In genomic region chr14:68363841-68364711, GRCh38 we compare ENCODE assay signal across 8 cellular contexts.
DNase-seq lines count a peak whose midpoint lies in the region; ATAC-seq and TF ChIP-seq lines count a peak whose summit lies in the region.

No MANE protein-coding gene starts in this region.

- no peak overlapping the region for H2AFZ ChIP-seq in ACC112 (ENCODE audit: low read length, unreplicated experiment)
- no peak overlapping the region for H2AFZ ChIP-seq in neuron (ENCODE audit: low read depth, low read length)

- H3K9me3 Mint-ChIP-seq in activated CD8-positive, alpha-beta T cell treated with anti-CD3 and anti-CD28 coated beads for 36 hours: no peaks in the 10 kb centered on the region

- no peaks in the 10 kb centered on the region for H3K27me3 Mint-ChIP-seq in T-helper 17 cell
- no peaks in the 10 kb centered on the region for H3K27me3 Mint-ChIP-seq in activated CD8-positive, alpha-beta T cell treated with anti-CD3 and anti-CD28 coated beads for 36 hours

- H3K27me3 ChIP-seq in ACC112 (ENCODE audit: insufficient read depth, low read length) (no peaks in the 10 kb centered on the region), neuron (ENCODE audit: insufficient read depth, low read length) (no peaks in the 10 kb centered on the region)

- no peak for TF ChIP-seq CTCF in activated CD8-positive, alpha-beta T cell treated with anti-CD3 and anti-CD28 coated beads for 36 hours (IDR thresholded peaks at IDR 0.05)

- peak overlapping the region; percentile 82 for H3K27ac Mint-ChIP-seq in T-helper 17 cell
- no peak overlapping the region for H3K27ac Mint-ChIP-seq in activated CD8-positive, alpha-beta T cell treated with anti-CD3 and anti-CD28 coated beads for 36 hours

- POLR2A ChIA-PET in activated CD8-positive, alpha-beta T cell treated with anti-CD3 and anti-CD28 coated beads for 36 hours (lab: Charles Lee): interaction anchor here (1.0 kb wide), 1 partner anchor 429 kb away, joined by 4 read pairs; the partner anchor contains the start of gene ZFP36L1

- no peak for ATAC-seq in T-helper 17 cell
- peak; percentile 32 to 54 for ATAC-seq in left cardiac atrium
- ATAC-seq in HG02763 (IDR thresholded peaks at IDR 0.05; ENCODE audit: unreplicated experiment): no peak
- ATAC-seq in activated CD8-positive, alpha-beta T cell treated with anti-CD3 and anti-CD28 coated beads for 36 hours: no peak
- ATAC-seq in GM19351 (IDR thresholded peaks at IDR 0.05; ENCODE audit: unreplicated experiment): no peak
- ATAC-seq in HG03469 (IDR thresholded peaks at IDR 0.05; ENCODE audit: unreplicated experiment): no peak

- H3K4me1 ChIP-seq in ACC112 (ENCODE audit: control insufficient read depth, insufficient read depth, low read length, unreplicated experiment) (peaks cover 42% of the 10 kb centered on the region), neuron (ENCODE audit: insufficient read depth, low read length) (peaks cover 50% of the 10 kb centered on the region)

- no peaks in the 10 kb centered on the region for H3K9me3 ChIP-seq in T-helper 17 cell (ENCODE audit: control insufficient read depth, low read length, poor library complexity, severe bottlenecking)
- no peaks in the 10 kb centered on the region for H3K9me3 ChIP-seq in neuron (ENCODE audit: low read length)

- no peaks in the 10 kb centered on the region for H3K79me2 ChIP-seq in ACC112 (ENCODE audit: control insufficient read depth, insufficient read depth, low read length, unreplicated experiment)

- H3K36me3 ChIP-seq in ACC112 (ENCODE audit: insufficient read depth, low read length) (no peaks in the 10 kb centered on the region), neuron (ENCODE audit: insufficient read depth, low read length) (no peaks in the 10 kb centered on the region)

- H3K4me3 ChIP-seq in ACC112 (ENCODE audit: low read depth, low read length) (no peak overlapping the region), neuron (ENCODE audit: low read length) (peak overlapping the region; percentile 11)

- CTCF ChIA-PET in activated CD8-positive, alpha-beta T cell treated with anti-CD3 and anti-CD28 coated beads for 36 hours (lab: Charles Lee): no interaction called here

- H3K27ac ChIP-seq in ACC112 (ENCODE audit: low read depth, low read length): peak overlapping the region; percentile 66; the same call in 1 of the 2 replicates

- intact Hi-C loops in left cardiac atrium (cut with DNase I): no loop called here
- intact Hi-C loops in activated CD8-positive, alpha-beta T cell treated with anti-CD3 and anti-CD28 coated beads for 36 hours (cut with micrococcal nuclease): no loop called here

- DNase-seq in T-helper 17 cell (no peak), left cardiac atrium (peak; percentile 42)
- no peak for DNase-seq in activated CD8-positive, alpha-beta T cell treated with anti-CD3 and anti-CD28 coated beads for 36 hours

- H3K4me3 Mint-ChIP-seq in T-helper 17 cell: no peak overlapping the region
- no peak overlapping the region for H3K4me3 Mint-ChIP-seq in activated CD8-positive, alpha-beta T cell treated with anti-CD3 and anti-CD28 coated beads for 36 hours

- H3K4me1 Mint-ChIP-seq in T-helper 17 cell: peaks cover 34% of the 10 kb centered on the region
- peaks cover 44% of the 10 kb centered on the region for H3K4me1 Mint-ChIP-seq in activated CD8-positive, alpha-beta T cell treated with anti-CD3 and anti-CD28 coated beads for 36 hours (ENCODE audit: low read depth)

- peaks cover 2% of the 10 kb centered on the region for H3K36me3 Mint-ChIP-seq in T-helper 17 cell (ENCODE audit: low read depth)
- H3K36me3 Mint-ChIP-seq in activated CD8-positive, alpha-beta T cell treated with anti-CD3 and anti-CD28 coated beads for 36 hours (ENCODE audit: low read depth): no peaks in the 10 kb centered on the region

Comparison
In these comparisons a context has a peak if more than half of its experiments do, and no peak if none do; other contexts are left out.
1. ATAC-seq: peak in left cardiac atrium (2 of 2); none in T-helper 17 cell (single experiment), HG02763 (single experiment), activated CD8-positive, alpha-beta T cell treated with anti-CD3 and anti-CD28 coated beads for 36 hours (single experiment), GM19351 (single experiment) and HG03469 (single experiment).